1 cellular context compared by ENCODE assay signal in the genomic region with DNA sequence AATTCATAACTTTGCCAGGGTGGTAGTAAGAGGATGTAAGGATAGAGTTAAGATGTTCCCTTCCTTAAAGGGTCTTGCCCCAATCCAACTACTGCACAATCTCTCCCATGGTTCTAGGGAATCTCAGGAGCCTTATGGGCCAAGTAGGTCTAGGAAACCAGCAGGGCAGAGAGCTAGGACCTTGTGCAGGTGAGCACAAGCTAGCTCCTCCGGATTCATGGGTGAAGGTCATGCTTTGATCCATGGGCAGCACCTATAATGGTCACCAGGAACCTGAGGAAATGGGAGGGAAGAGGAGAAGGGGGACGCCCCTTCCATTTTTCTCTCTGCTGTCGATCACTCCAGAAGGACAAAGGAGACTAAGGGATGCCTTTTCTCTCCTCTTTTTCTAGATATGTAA.
TF ChIP-seq lines count a peak whose summit lies in the region.

No MANE protein-coding gene starts in this region.

TF ChIP-seq in HepG2, 621 proteins besides CTCF, POLR2A, EP300 and RAD21:
- peak; percentile 56 for TF ChIP-seq CBX1 (IDR thresholded peaks at IDR 0.05; ENCODE audit: low read depth)
- TF ChIP-seq TOPORS (CRISPR knock-in tag; IDR thresholded peaks at IDR 0.05), result peak; percentile 41; the same call in 1 of the 2 replicates
- TF ChIP-seq LCORL (IDR thresholded peaks at IDR 0.05), result no peak
- TF ChIP-seq LCORL (CRISPR knock-in tag; IDR thresholded peaks at IDR 0.05), result no peak
- no peak for TF ChIP-seq NKX3-1 (CRISPR knock-in tag; IDR thresholded peaks at IDR 0.05)
- TF ChIP-seq, protein P1, sequence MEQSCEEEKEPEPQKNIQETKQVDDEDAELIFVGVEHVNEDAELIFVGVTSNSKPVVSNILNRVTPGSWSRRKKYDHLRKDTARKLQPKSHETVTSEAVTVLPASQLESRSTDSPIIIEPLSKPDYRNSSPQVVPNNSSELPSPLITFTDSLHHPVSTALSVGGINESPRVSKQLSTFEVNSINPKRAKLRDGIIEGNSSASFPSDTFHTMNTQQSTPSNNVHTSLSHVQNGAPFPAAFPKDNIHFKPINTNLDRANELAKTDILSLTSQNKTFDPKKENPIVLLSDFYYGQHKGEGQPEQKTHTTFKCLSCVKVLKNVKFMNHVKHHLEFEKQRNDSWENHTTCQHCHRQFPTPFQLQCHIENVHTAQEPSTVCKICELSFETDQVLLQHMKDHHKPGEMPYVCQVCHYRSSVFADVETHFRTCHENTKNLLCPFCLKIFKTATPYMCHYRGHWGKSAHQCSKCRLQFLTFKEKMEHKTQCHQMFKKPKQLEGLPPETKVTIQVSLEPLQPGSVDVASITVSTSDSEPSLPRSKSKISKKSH (CRISPR knock-in tag; IDR thresholded peaks at IDR 0.05; ENCODE audit: borderline replicate concordance), result peak; percentile 69; the same call in 1 of the 2 replicates
- TF ChIP-seq, protein P2, sequence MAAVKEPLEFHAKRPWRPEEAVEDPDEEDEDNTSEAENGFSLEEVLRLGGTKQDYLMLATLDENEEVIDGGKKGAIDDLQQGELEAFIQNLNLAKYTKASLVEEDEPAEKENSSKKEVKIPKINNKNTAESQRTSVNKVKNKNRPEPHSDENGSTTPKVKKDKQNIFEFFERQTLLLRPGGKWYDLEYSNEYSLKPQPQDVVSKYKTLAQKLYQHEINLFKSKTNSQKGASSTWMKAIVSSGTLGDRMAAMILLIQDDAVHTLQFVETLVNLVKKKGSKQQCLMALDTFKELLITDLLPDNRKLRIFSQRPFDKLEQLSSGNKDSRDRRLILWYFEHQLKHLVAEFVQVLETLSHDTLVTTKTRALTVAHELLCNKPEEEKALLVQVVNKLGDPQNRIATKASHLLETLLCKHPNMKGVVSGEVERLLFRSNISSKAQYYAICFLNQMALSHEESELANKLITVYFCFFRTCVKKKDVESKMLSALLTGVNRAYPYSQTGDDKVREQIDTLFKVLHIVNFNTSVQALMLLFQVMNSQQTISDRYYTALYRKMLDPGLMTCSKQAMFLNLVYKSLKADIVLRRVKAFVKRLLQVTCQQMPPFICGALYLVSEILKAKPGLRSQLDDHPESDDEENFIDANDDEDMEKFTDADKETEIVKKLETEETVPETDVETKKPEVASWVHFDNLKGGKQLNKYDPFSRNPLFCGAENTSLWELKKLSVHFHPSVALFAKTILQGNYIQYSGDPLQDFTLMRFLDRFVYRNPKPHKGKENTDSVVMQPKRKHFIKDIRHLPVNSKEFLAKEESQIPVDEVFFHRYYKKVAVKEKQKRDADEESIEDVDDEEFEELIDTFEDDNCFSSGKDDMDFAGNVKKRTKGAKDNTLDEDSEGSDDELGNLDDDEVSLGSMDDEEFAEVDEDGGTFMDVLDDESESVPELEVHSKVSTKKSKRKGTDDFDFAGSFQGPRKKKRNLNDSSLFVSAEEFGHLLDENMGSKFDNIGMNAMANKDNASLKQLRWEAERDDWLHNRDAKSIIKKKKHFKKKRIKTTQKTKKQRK (IDR thresholded peaks at IDR 0.05; ENCODE audit: low read length), result peak; percentile 18; the same call in 1 of the 2 replicates
- peak; percentile 100 for TF ChIP-seq ZNF616 (CRISPR knock-in tag; IDR thresholded peaks at IDR 0.05; ENCODE audit: low read depth)
- TF ChIP-seq, protein P3, sequence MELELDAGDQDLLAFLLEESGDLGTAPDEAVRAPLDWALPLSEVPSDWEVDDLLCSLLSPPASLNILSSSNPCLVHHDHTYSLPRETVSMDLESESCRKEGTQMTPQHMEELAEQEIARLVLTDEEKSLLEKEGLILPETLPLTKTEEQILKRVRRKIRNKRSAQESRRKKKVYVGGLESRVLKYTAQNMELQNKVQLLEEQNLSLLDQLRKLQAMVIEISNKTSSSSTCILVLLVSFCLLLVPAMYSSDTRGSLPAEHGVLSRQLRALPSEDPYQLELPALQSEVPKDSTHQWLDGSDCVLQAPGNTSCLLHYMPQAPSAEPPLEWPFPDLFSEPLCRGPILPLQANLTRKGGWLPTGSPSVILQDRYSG (CRISPR knock-in tag; IDR thresholded peaks at IDR 0.05), result no peak
- TF ChIP-seq, protein P4, sequence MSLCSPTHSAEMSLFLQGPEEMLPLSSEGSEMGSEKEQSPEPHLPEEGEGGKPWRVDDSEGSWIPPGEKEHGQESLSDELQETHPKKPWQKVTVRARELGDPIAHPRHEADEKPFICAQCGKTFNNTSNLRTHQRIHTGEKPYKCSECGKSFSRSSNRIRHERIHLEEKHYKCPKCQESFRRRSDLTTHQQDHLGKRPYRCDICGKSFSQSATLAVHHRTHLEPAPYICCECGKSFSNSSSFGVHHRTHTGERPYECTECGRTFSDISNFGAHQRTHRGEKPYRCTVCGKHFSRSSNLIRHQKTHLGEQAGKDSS (CRISPR knock-in tag; IDR thresholded peaks at IDR 0.05; ENCODE audit: borderline replicate concordance, low read depth), result no peak
- TF ChIP-seq CREB1 (IDR thresholded peaks at IDR 0.05), result no peak
- TF ChIP-seq CREB1 (CRISPR knock-in tag; IDR thresholded peaks at IDR 0.05), result no peak
- peak; percentile 33; the same call in 1 of the 2 replicates for TF ChIP-seq ZMYM2 (CRISPR knock-in tag; IDR thresholded peaks at IDR 0.05)
- TF ChIP-seq POGZ (CRISPR knock-in tag; IDR thresholded peaks at IDR 0.05), result no peak
- peak; percentile 85; the same call in 1 of the 2 replicates for TF ChIP-seq CBX5 (CRISPR knock-in tag; IDR thresholded peaks at IDR 0.05; ENCODE audit: borderline replicate concordance)
- TF ChIP-seq, protein P5, sequence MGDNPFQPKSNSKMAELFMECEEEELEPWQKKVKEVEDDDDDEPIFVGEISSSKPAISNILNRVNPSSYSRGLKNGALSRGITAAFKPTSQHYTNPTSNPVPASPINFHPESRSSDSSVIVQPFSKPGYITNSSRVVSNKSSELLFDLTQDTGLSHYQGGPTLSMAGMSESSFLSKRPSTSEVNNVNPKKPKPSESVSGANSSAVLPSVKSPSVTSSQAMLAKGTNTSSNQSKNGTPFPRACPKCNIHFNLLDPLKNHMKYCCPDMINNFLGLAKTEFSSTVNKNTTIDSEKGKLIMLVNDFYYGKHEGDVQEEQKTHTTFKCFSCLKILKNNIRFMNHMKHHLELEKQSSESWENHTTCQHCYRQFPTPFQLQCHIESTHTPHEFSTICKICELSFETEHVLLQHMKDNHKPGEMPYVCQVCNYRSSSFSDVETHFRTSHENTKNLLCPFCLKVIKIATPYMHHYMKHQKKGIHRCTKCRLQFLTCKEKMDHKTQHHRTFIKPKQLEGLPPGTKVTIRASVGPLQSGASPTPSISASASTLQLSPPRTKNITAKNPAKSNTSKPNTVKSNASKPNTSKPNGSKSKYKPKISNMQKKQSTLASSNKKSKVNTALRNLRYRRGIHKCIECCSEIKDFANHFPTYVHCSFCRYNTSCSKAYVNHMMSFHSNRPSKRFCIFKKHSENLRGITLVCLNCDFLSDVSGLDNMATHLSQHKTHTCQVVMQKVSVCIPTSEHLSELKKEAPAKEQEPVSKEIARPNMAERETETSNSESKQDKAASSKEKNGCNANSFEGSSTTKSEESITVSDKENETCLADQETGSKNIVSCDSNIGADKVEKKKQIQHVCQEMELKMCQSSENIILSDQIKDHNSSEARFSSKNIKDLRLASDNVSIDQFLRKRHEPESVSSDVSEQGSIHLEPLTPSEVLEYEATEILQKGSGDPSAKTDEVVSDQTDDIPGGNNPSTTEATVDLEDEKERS (CRISPR knock-in tag; IDR thresholded peaks at IDR 0.05), result peak; percentile 96
- TF ChIP-seq FOXO4 (CRISPR knock-in tag; conservative IDR thresholded peaks at IDR 0.05), result no peak
- no peak for TF ChIP-seq PHB2 (IDR thresholded peaks at IDR 0.05; ENCODE audit: partially characterized antibody)
- TF ChIP-seq ZNF704 (CRISPR knock-in tag; IDR thresholded peaks at IDR 0.05; ENCODE audit: borderline replicate concordance), result no peak
- no peak for TF ChIP-seq ZEB1 (IDR thresholded peaks at IDR 0.05; ENCODE audit: insufficient replicate concordance, low read depth)
TF ChIP-seq in HepG2: peak in this region for 8.
